In genomic region chr10:129033790-129034272, GRCh38 we compare ENCODE assay signal across 16 cellular contexts.
A peak's percentile ranks its signal among the peaks of the same experiment; 100 is the strongest.
DNase-seq lines count a peak whose midpoint lies in the region; ATAC-seq lines count a peak whose summit lies in the region.
"Had no signal": no experiment of that assay in that cellular context is flagged by ENCODE, and none has a peak within 500 bp of the region (broad histone marks: within the 10 kb centered on the region; RNA-seq: fewer than 3 reads in every experiment).

No MANE protein-coding gene starts in this region.

- peaks cover 41% of the 10 kb centered on the region for H3K4me1 Mint-ChIP-seq in activated T-cell treated with anti-CD3 and anti-CD28 coated beads, Interleukin-2, amount 50 U/mL, for 72 hours (ENCODE audit: low read depth)

- DNase-seq in activated T-cell treated with anti-CD3 and anti-CD28 coated beads, Interleukin-2, amount 50 U/mL, for 72 hours = no peak
- DNase-seq in activated T-cell treated with anti-CD3 and anti-CD28 coated beads for 4 hours (no peak), NCI-H748 (lab: John Stamatoyannopoulos, UW; ENCODE audit: unreplicated experiment) (peak; percentile 68), ecto neural progenitor cell (ENCODE audit: low spot score) (peak; percentile 69), SW 1271 (lab: John Stamatoyannopoulos, UW) (no peak), foreskin melanocyte (no peak)
- DNase-seq in stimulated activated CD8-positive, alpha-beta memory T cell treated with anti-CD3 and anti-CD28 coated beads, Interleukin-4, amount 100 ng/mL, for 48 hours = peak; percentile 50
- DNase-seq: CD4-positive, alpha-beta memory T cell; mesenchymal stem cell; MM.1S; NCI-H2107; stimulated activated CD4-positive, alpha-beta T cell treated with anti-CD3 and anti-CD28 coated beads, Interleukin-4, amount 100 ng/mL, for 4 hours; transverse colon had no signal

- no peak overlapping the region for H3K4me3 Mint-ChIP-seq in activated T-cell treated with anti-CD3 and anti-CD28 coated beads, Interleukin-2, amount 50 U/mL, for 72 hours

- H3K27me3 Mint-ChIP-seq in activated T-cell treated with anti-CD3 and anti-CD28 coated beads, Interleukin-2, amount 50 U/mL, for 72 hours (ENCODE audit: low read depth) = peaks cover 18% of the 10 kb centered on the region

- peak overlapping the region; percentile 74 for H3K27ac Mint-ChIP-seq in activated T-cell treated with anti-CD3 and anti-CD28 coated beads, Interleukin-2, amount 50 U/mL, for 72 hours
- H3K27ac Mint-ChIP-seq: activated T-helper 2 cell treated with anti-CD3 and anti-CD28 coated beads, Interferon-gamma antibody, Interleukin-2, Interleukin-4, amounts not matched to agents 10 μg/mL and 5 μg/mL and 100 μg/mL, durations not matched to agents 14 hours and 24 hours and 36 hours had no signal

- H3K36me3 Mint-ChIP-seq in activated T-cell treated with anti-CD3 and anti-CD28 coated beads, Interleukin-2, amount 50 U/mL, for 72 hours (ENCODE audit: insufficient read depth in 2 of 2) = no peaks in the 10 kb centered on the region
- H3K36me3 Mint-ChIP-seq: CD4-positive, alpha-beta memory T cell had no signal

- peak in 1 of 2 donors; percentile 19 for ATAC-seq in activated T-cell treated with anti-CD3 and anti-CD28 coated beads, Interleukin-2, amount 50 U/mL, for 72 hours (replicated peaks in 1 of 2)
- no peak for ATAC-seq in HG02970 (IDR thresholded peaks at IDR 0.05; ENCODE audit: low FRiP score, unreplicated experiment)
- ATAC-seq: A549 had no signal

- no peaks in the 10 kb centered on the region for H3K9me3 Mint-ChIP-seq in activated T-cell treated with anti-CD3 and anti-CD28 coated beads, Interleukin-2, amount 50 U/mL, for 72 hours
- H3K9me3 Mint-ChIP-seq: activated T-helper 2 cell treated with anti-CD3 and anti-CD28 coated beads, Interferon-gamma antibody, Interleukin-2, Interleukin-4, amounts not matched to agents 10 μg/mL and 5 μg/mL and 100 μg/mL, durations not matched to agents 14 hours and 24 hours and 36 hours had no signal

Comparison
In these comparisons a context has a peak if more than half of its experiments do, and no peak if none do; other contexts are left out.
1. DNase-seq: peak in NCI-H748 (single experiment), ecto neural progenitor cell (single experiment) and stimulated activated CD8-positive, alpha-beta memory T cell treated with anti-CD3 and anti-CD28 coated beads, Interleukin-4, amount 100 ng/mL, for 48 hours (single experiment); none in activated T-cell treated with anti-CD3 and anti-CD28 coated beads, Interleukin-2, amount 50 U/mL, for 72 hours (0 of 2), activated T-cell treated with anti-CD3 and anti-CD28 coated beads for 4 hours (single experiment), SW 1271 (0 of 2) and foreskin melanocyte (single experiment).